Comparison of ENCODE assay signal across 8 cellular contexts in genomic region chr11:117816151-117816741, GRCh38. TPM values are rescaled to one million over a fixed set of nuclear protein-coding genes. Genes with fewer than 3 reads are reported as not detected.
DNase-seq lines count a peak whose midpoint lies in the region; ATAC-seq and TF ChIP-seq lines count a peak whose summit lies in the region.

No MANE protein-coding gene starts in this region.

- peak overlapping the region; percentile 32 for H3K4me3 ChIP-seq in CD4-positive, CD25-positive, alpha-beta regulatory T cell (ENCODE audit: low read depth, low read length)
- H3K4me3 ChIP-seq in body of pancreas = no peak overlapping the region
- H3K4me3 ChIP-seq in mucosa of rectum (ENCODE audit: low read length in 2 of 2) = no peak overlapping the region
- H3K4me3 ChIP-seq in tibial artery = no peak overlapping the region

- H3K9ac ChIP-seq in mucosa of rectum (ENCODE audit: low read depth in 1 of 2, low read length in 2 of 2) = peak overlapping the region in 1 of 2 donors; percentile 34

- peak overlapping the region in 2 of 4 donors; percentile 15 to 65 for H3K4me3 Mint-ChIP-seq in CD4-positive, CD25-positive, alpha-beta regulatory T cell
- H3K4me3 Mint-ChIP-seq in IgD-negative memory B cell = peak overlapping the region in 3 of 4 donors; percentile 30 to 90 (median 72)

- TF ChIP-seq CTCF in body of pancreas (IDR thresholded peaks at IDR 0.05) = no peak
- no peak for TF ChIP-seq CTCF in tibial artery (IDR thresholded peaks at IDR 0.05)

- no peak for ATAC-seq in CD4-positive, CD25-positive, alpha-beta regulatory T cell (ENCODE audit: low read depth in 2 of 2)
- ATAC-seq in body of pancreas = peak; percentile 59
- ATAC-seq in HG03159 (IDR thresholded peaks at IDR 0.05; ENCODE audit: unreplicated experiment) = no peak

- peaks cover 5 to 48% (median 27%) of the 10 kb centered on the region in 4 donors for H3K4me1 Mint-ChIP-seq in CD4-positive, CD25-positive, alpha-beta regulatory T cell
- peaks cover 28 to 33% (median 30%) of the 10 kb centered on the region in 3 donors for H3K4me1 Mint-ChIP-seq in IgD-negative memory B cell

- H3K36me3 ChIP-seq in CD4-positive, CD25-positive, alpha-beta regulatory T cell (ENCODE audit: control insufficient read depth, insufficient read depth, low read length) = no peaks in the 10 kb centered on the region
- H3K36me3 ChIP-seq in body of pancreas (replicated peaks in 1 of 2; ENCODE audit: insufficient read depth in 1 of 2, low read depth in 2 of 2) = no peaks in the 10 kb centered on the region
- no peaks in the 10 kb centered on the region for H3K36me3 ChIP-seq in mucosa of rectum (ENCODE audit: control insufficient read depth in 2 of 2, insufficient read depth in 2 of 2, low read length in 2 of 2)
- H3K36me3 ChIP-seq in tibial artery = no peaks in the 10 kb centered on the region

- no peaks in the 10 kb centered on the region for H3K27me3 Mint-ChIP-seq in CD4-positive, CD25-positive, alpha-beta regulatory T cell
- peaks cover 1% of the 10 kb centered on the region for H3K27me3 Mint-ChIP-seq in IgD-negative memory B cell

- no peaks in the 10 kb centered on the region for H3K9me3 ChIP-seq in CD4-positive, CD25-positive, alpha-beta regulatory T cell (ENCODE audit: control insufficient read depth in 2 of 2, low read length in 2 of 2)
- H3K9me3 ChIP-seq in body of pancreas (no peaks in the 10 kb centered on the region), mucosa of rectum (ENCODE audit: control insufficient read depth in 2 of 2, low read length in 2 of 2) (no peaks in the 10 kb centered on the region), tibial artery (no peaks in the 10 kb centered on the region)

- H3K27me3 ChIP-seq in CD4-positive, CD25-positive, alpha-beta regulatory T cell (ENCODE audit: control insufficient read depth, insufficient read depth, low read length) = no peaks in the 10 kb centered on the region
- H3K27me3 ChIP-seq in body of pancreas = no peaks in the 10 kb centered on the region
- H3K27me3 ChIP-seq in mucosa of rectum (ENCODE audit: control insufficient read depth in 2 of 2, insufficient read depth in 2 of 2, low read length in 2 of 2) = no peaks in the 10 kb centered on the region
- peaks cover 0 to 16% of the 10 kb centered on the region in 2 donors for H3K27me3 ChIP-seq in tibial artery

- no peaks in the 10 kb centered on the region for H3K36me3 Mint-ChIP-seq in CD4-positive, CD25-positive, alpha-beta regulatory T cell
- no peaks in the 10 kb centered on the region for H3K36me3 Mint-ChIP-seq in IgD-negative memory B cell

- intact Hi-C loops in body of pancreas (cut with DNase I) = no loop called here
- intact Hi-C loops in tibial artery (cut with DNase I; ENCODE audit: low total_unique reads) = no loop called here

- WGBS in body of pancreas, 2 donors = 60 to 62% methylated on average over 2 to 20 of the region's 20 CpGs

- peak overlapping the region; percentile 44 to 95 (median 90) for H3K27ac Mint-ChIP-seq in CD4-positive, CD25-positive, alpha-beta regulatory T cell
- peak overlapping the region; percentile 97 to 99 (median 98) for H3K27ac Mint-ChIP-seq in IgD-negative memory B cell

- H3K4me1 ChIP-seq in CD4-positive, CD25-positive, alpha-beta regulatory T cell (ENCODE audit: control insufficient read depth, insufficient read depth, low read length, poor library complexity, severe bottlenecking) = peaks cover 44% of the 10 kb centered on the region
- H3K4me1 ChIP-seq in body of pancreas = peaks cover 65% of the 10 kb centered on the region
- peaks cover 37 to 44% of the 10 kb centered on the region in 2 donors for H3K4me1 ChIP-seq in mucosa of rectum (ENCODE audit: control insufficient read depth in 2 of 2, insufficient read depth in 2 of 2, low read length in 2 of 2)
- H3K4me1 ChIP-seq in tibial artery = peaks cover 0 to 6% (median 4%) of the 10 kb centered on the region in 4 donors

- peak overlapping the region; percentile 72 for H3K27ac ChIP-seq in CD4-positive, CD25-positive, alpha-beta regulatory T cell (ENCODE audit: insufficient read depth, low read length, poor library complexity, severe bottlenecking)
- H3K27ac ChIP-seq in body of pancreas = peak overlapping the region; percentile 66 to 88 (median 86)
- H3K27ac ChIP-seq in mucosa of rectum (ENCODE audit: low read depth in 2 of 2, low read length in 2 of 2) = peak overlapping the region; percentile 87 to 88
- H3K27ac ChIP-seq in tibial artery = no peak overlapping the region

- no peak for DNase-seq in CD4-positive, CD25-positive, alpha-beta regulatory T cell
- peak; percentile 63 to 83 (median 78) for DNase-seq in body of pancreas
- no peak for DNase-seq in tibial artery
- DNase-seq in NAMALWA (ENCODE audit: low spot score) = no peak
- no peak for DNase-seq in OCI-M2 (lab: John Stamatoyannopoulos, UW; ENCODE audit: unreplicated experiment)

- peak in 2 of 3 donors; percentile 34 to 42 for TF ChIP-seq POLR2A in body of pancreas (IDR thresholded peaks at IDR 0.05)

- H3K9me3 Mint-ChIP-seq in CD4-positive, CD25-positive, alpha-beta regulatory T cell = no peaks in the 10 kb centered on the region
- H3K9me3 Mint-ChIP-seq in IgD-negative memory B cell = no peaks in the 10 kb centered on the region

RNA-seq across cellular contexts. Expression of gene FXYD2, which starts 8.3 kb away (rescaled TPM):
- 4.0 TPM for total RNA-seq in CD4-positive, CD25-positive, alpha-beta regulatory T cell
- polyA plus RNA-seq in CD4-positive, CD25-positive, alpha-beta regulatory T cell = 10 to 100 TPM; 35.5 to 88.9 (median 72.3) TPM
- polyA plus RNA-seq in IgD-negative memory B cell = not detected
- total RNA-seq in body of pancreas = 100 to 1,000 TPM; 290 to 396 TPM

RNA-seq across cellular contexts. Expression of gene DSCAML1, which starts 19.2 kb away (rescaled TPM):
- total RNA-seq in CD4-positive, CD25-positive, alpha-beta regulatory T cell = 1.6 TPM
- polyA plus RNA-seq in CD4-positive, CD25-positive, alpha-beta regulatory T cell = under 1 TPM in 3 of 4 donors, not detected in 1; 0.08 to 0.34 (median 0.25) TPM
- polyA plus RNA-seq in IgD-negative memory B cell = not detected
- total RNA-seq in body of pancreas = 1 to 10 TPM in 1 of 2 donors, under 1 TPM in 1; 0.33 to 1.6 TPM

Comparison
In these comparisons a context has a peak if more than half of its experiments do, and no peak if none do; other contexts are left out.
1. DNase-seq: peak in body of pancreas (4 of 4); none in CD4-positive, CD25-positive, alpha-beta regulatory T cell (0 of 3), tibial artery (0 of 2), NAMALWA (single experiment) and OCI-M2 (single experiment).
2. H3K27ac ChIP-seq: peak in CD4-positive, CD25-positive, alpha-beta regulatory T cell (single experiment), body of pancreas (4 of 4) and mucosa of rectum (2 of 2); none in tibial artery (0 of 2).
3. RNA of gene FXYD2, which starts 8.3 kb away (total RNA-seq): 290 to 396 TPM in body of pancreas; 4.0 TPM in CD4-positive, CD25-positive, alpha-beta regulatory T cell (single experiment); every median in the first group is over 10 times any median in the second.